In the genomic region with DNA sequence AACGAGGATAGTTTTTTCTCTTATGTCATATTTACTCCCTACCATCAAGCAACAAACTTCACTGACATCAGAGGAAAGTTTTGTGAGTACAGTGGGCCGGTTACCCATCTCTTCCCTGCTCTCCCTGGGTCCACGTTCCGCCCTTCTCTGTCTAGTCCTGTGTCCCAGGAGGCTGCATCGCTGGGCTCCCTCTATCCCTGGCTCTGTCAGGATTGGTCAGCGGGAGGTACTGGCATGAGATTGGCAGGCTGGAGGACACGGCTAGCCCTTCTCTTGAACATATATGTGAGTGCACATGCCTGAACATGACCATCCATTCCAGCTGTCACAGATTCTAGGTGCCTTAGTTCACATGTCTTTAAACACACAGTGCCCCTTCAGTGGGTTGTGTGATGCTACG, we compare ENCODE assay signal across 20 cellular contexts. TPM values are rescaled to one million over a fixed set of nuclear protein-coding genes. Genes with fewer than 3 reads are reported as not detected.
DNase-seq lines count a peak whose midpoint lies in the region; ATAC-seq, FAIRE-seq and TF ChIP-seq lines count a peak whose summit lies in the region.
"Had no signal": no experiment of that assay in that cellular context is flagged by ENCODE, and none has a peak within 500 bp of the region (broad histone marks: within the 10 kb centered on the region; RNA-seq: fewer than 3 reads in every experiment).

No MANE protein-coding gene starts in this region.

- no peak overlapping the region for H2BK5ac ChIP-seq in H1 (ENCODE audit: low read depth, low read length)

- no peak for TF ChIP-seq RAD21 in H1 (IDR thresholded peaks at IDR 0.05 in 1 of 2, conservative IDR thresholded peaks at IDR 0.05 in 1 of 2; ENCODE audit: low read depth in 2 of 2, low read length in 2 of 2)

- no peak overlapping the region for H2AK5ac ChIP-seq in H1 (ENCODE audit: low read depth, low read length)

- intact Hi-C loops in left ventricle myocardium inferior (cut with micrococcal nuclease) = no loop called here

- FAIRE-seq in H1 (lab: Jason Lieb, UNC) = no peak
- FAIRE-seq in HTR-8/SVneo (lab: Jason Lieb, UNC) = no peak
- FAIRE-seq: A549, D721Med, G401.6, GM12891, K562 had no signal

- H3K4me1 ChIP-seq in right atrium auricular region (no peaks in the 10 kb centered on the region), left ventricle myocardium inferior (no peaks in the 10 kb centered on the region), H1 (replicated peaks in 1 of 4; ENCODE audit: control insufficient read depth in 3 of 4, insufficient read depth in 4 of 4, low read length in 3 of 4) (no peaks in the 10 kb centered on the region)
- H3K4me1 ChIP-seq: A549, Caco-2, HAP-1 had no signal

- H3K27ac ChIP-seq in right atrium auricular region = no peak overlapping the region
- H3K27ac ChIP-seq in left ventricle myocardium inferior (replicated peaks) = no peak overlapping the region
- H3K27ac ChIP-seq in H1 (ENCODE audit: low read depth, low read length) = no peak overlapping the region
- H3K27ac ChIP-seq: 22Rv1, A549, C4-2B had no signal

- H3K9ac ChIP-seq in H1 (replicated peaks in 1 of 4; ENCODE audit: extremely low read depth in 1 of 4, low read depth in 3 of 4, low read length in 3 of 4) = no peak overlapping the region

- peak; percentile 38 for DNase-seq in right atrium auricular region (ENCODE audit: low spot score)
- DNase-seq in left ventricle myocardium inferior = no peak
- no peak for DNase-seq in H1 (ENCODE audit: low read depth in 1 of 2, low spot score in 2 of 2)
- peak; percentile 85 for DNase-seq in mesenteric fat pad (ENCODE audit: low spot score)
- DNase-seq in HTR-8/SVneo (ENCODE audit: insufficient read length, low spot score) = no peak
- DNase-seq: AML-193; Caco-2; CD4-positive, alpha-beta T cell; GOT3; IMR-90 had no signal

- H4K5ac ChIP-seq in H1 (ENCODE audit: insufficient read length, low read depth, low read length) = no peak overlapping the region

- H3K18ac ChIP-seq in H1 (ENCODE audit: extremely low read depth, low read length) = no peak overlapping the region

- H3K9me3 ChIP-seq in right atrium auricular region = peaks cover 0 to 9% of the 10 kb centered on the region in 2 donors
- H3K9me3 ChIP-seq in left ventricle myocardium inferior (replicated peaks) = peaks cover 22% of the 10 kb centered on the region
- H3K9me3 ChIP-seq in H1 (ENCODE audit: insufficient read depth in 2 of 2, low read depth in 1 of 2, low read length in 1 of 2) = no peaks in the 10 kb centered on the region; a peak in 1 of 4 replicates
- H3K9me3 ChIP-seq: HAP-1 had no signal

- no peaks in the 10 kb centered on the region for H3K79me2 ChIP-seq in H1 (ENCODE audit: control insufficient read depth in 1 of 2, insufficient read depth in 2 of 2, low read length in 2 of 2)

- H4K8ac ChIP-seq in H1 (ENCODE audit: extremely low read depth, insufficient read depth, low read length) = no peak overlapping the region; the same call in 1 of the 2 replicates

- CTCF ChIA-PET in H1 (lab: Charles Lee; ENCODE audit: partially characterized antibody) = interaction anchor here (0.8 to 1.4 kb wide), 5 partner anchors 11 to 316 kb away, joined by 3 to 5 read pairs (median 3); no protein-coding TSS in a partner anchor

- no peak overlapping the region for H3K4me2 ChIP-seq in H1 (ENCODE audit: insufficient read depth in 1 of 2, low read depth in 2 of 2, low read length in 2 of 2)
- H3K4me2 ChIP-seq: A549 had no signal

- H3K4ac ChIP-seq in H1 (replicated peaks; ENCODE audit: insufficient read length, low read depth, low read length) = no peak overlapping the region

- H3K27me3 ChIP-seq in right atrium auricular region (no peaks in the 10 kb centered on the region), left ventricle myocardium inferior (ENCODE audit: low read depth) (peaks cover 40% of the 10 kb centered on the region), H1 (replicated peaks in 1 of 4; ENCODE audit: control insufficient read depth in 3 of 4, extremely low read depth in 1 of 4, insufficient read depth in 3 of 4, low read length in 3 of 4) (no peaks in the 10 kb centered on the region; a peak in 1 of 7 replicates)

- H3K23me2 ChIP-seq in H1 (ENCODE audit: low read depth, low read length) = no peaks in the 10 kb centered on the region

- no peak overlapping the region for H4K91ac ChIP-seq in H1 (replicated peaks; ENCODE audit: insufficient read length, low read length)

- H2BK20ac ChIP-seq in H1 (ENCODE audit: low read length) = no peak overlapping the region

- H3K36me3 ChIP-seq in right atrium auricular region = no peaks in the 10 kb centered on the region
- H3K36me3 ChIP-seq in left ventricle myocardium inferior = no peaks in the 10 kb centered on the region
- H3K36me3 ChIP-seq in H1 (ENCODE audit: control insufficient read depth in 2 of 4, insufficient read depth in 4 of 4, low read length in 3 of 4) = no peaks in the 10 kb centered on the region
- H3K36me3 ChIP-seq: HAP-1 had no signal

- no peak overlapping the region for H3K4me3 ChIP-seq in right atrium auricular region
- H3K4me3 ChIP-seq in left ventricle myocardium inferior = no peak overlapping the region
- no peak overlapping the region for H3K4me3 ChIP-seq in H1 (ENCODE audit: extremely low read depth in 1 of 4, insufficient read depth in 2 of 4, low read depth in 3 of 4, low read length in 4 of 4)
- H3K4me3 ChIP-seq: A549, HAP-1, K562 had no signal

- no peaks in the 10 kb centered on the region for H3K79me1 ChIP-seq in H1 (ENCODE audit: low read depth, low read length)

- POLR2A ChIA-PET in H1 (lab: Charles Lee; ENCODE audit: partially characterized antibody) = no interaction called here

- H4K20me1 ChIP-seq in H1 (replicated peaks in 1 of 2; ENCODE audit: control insufficient read depth in 1 of 2, insufficient read depth in 2 of 2, low read length in 2 of 2) = no peaks in the 10 kb centered on the region

- no peak for TF ChIP-seq POLR2A in H1 (IDR thresholded peaks at IDR 0.05; ENCODE audit: control extremely low read depth in 1 of 2, low read depth in 2 of 2, low read length in 2 of 2)

- 87% methylated on average over 8 of the region's 8 CpGs; no CpG with 5 or more reads in 1 of the 2 experiments for WGBS in H1 (ENCODE audit: extremely low coverage in 1 of 2, insufficient coverage in 1 of 2, insufficient read length in 1 of 2, insufficient replicate concordance in 2 of 2, low coverage in 1 of 2, low lambda C conversion rate in 2 of 2, missing lambda C conversion rate in 1 of 2), 2 experiments

- no peak overlapping the region for H2BK15ac ChIP-seq in H1 (ENCODE audit: low read length)

- H2BK120ac ChIP-seq in H1 (replicated peaks; ENCODE audit: low read depth, low read length) = no peak overlapping the region

- H3K56ac ChIP-seq in H1 (replicated peaks; ENCODE audit: insufficient read length, low read depth, low read length) = no peak overlapping the region

- 0 out of 2 replicates have a peak overlapping the region, but pooled peaks have one; percentile 33 for H2AFZ ChIP-seq in H1 (ENCODE audit: low read length)

- no peak overlapping the region for H3K23ac ChIP-seq in H1 (ENCODE audit: insufficient read length)

- TF ChIP-seq CTCF in right atrium auricular region (IDR thresholded peaks at IDR 0.05) (no peak), left ventricle myocardium inferior (IDR thresholded peaks at IDR 0.05; ENCODE audit: borderline replicate concordance) (no peak), H1 (IDR thresholded peaks at IDR 0.05; ENCODE audit: control extremely low read depth in 1 of 3, insufficient read depth in 1 of 3, low read depth in 1 of 3, low read length in 3 of 3) (no peak)

- no peak overlapping the region for H3K14ac ChIP-seq in H1 (ENCODE audit: insufficient read length)

- no peak for TF ChIP-seq EP300 in H1 (IDR thresholded peaks at IDR 0.05; ENCODE audit: borderline replicate concordance in 1 of 2, low read depth in 2 of 2, low read length in 2 of 2)

- ATAC-seq in HG02759 (IDR thresholded peaks at IDR 0.05; ENCODE audit: unreplicated experiment) (no peak), HG03457 (IDR thresholded peaks at IDR 0.05; ENCODE audit: unreplicated experiment) (no peak)
- ATAC-seq: A549, K562 had no signal

- no peak overlapping the region for H2BK12ac ChIP-seq in H1 (ENCODE audit: low read depth, low read length)

TF ChIP-seq in H1, 55 proteins besides CTCF, POLR2A, EP300 and RAD21 (continues in another document):
- no peak for TF ChIP-seq CHD1 (IDR thresholded peaks at IDR 0.05; ENCODE audit: low read depth, low read length)
- no peak for TF ChIP-seq TBP (IDR thresholded peaks at IDR 0.05; ENCODE audit: low read depth, low read length)
- TF ChIP-seq, protein P1, sequence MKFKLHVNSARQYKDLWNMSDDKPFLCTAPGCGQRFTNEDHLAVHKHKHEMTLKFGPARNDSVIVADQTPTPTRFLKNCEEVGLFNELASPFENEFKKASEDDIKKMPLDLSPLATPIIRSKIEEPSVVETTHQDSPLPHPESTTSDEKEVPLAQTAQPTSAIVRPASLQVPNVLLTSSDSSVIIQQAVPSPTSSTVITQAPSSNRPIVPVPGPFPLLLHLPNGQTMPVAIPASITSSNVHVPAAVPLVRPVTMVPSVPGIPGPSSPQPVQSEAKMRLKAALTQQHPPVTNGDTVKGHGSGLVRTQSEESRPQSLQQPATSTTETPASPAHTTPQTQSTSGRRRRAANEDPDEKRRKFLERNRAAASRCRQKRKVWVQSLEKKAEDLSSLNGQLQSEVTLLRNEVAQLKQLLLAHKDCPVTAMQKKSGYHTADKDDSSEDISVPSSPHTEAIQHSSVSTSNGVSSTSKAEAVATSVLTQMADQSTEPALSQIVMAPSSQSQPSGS (IDR thresholded peaks at IDR 0.05; ENCODE audit: low read length) = no peak
- no peak for TF ChIP-seq SP1 (IDR thresholded peaks at IDR 0.05; ENCODE audit: low read depth, low read length)
- TF ChIP-seq TEAD4 (IDR thresholded peaks at IDR 0.05; ENCODE audit: low read depth, low read length) = no peak
- TF ChIP-seq RNF2 (IDR thresholded peaks at IDR 0.05; ENCODE audit: borderline replicate concordance, low read depth, low read length, missing control alignments, poor library complexity, severe bottlenecking) = no peak
- TF ChIP-seq BCL11A (IDR thresholded peaks at IDR 0.05; ENCODE audit: low read depth in 2 of 2, low read length in 2 of 2) = no peak
- TF ChIP-seq GABPA (IDR thresholded peaks at IDR 0.05; ENCODE audit: borderline replicate concordance, insufficient read depth, low read length) = no peak
- no peak for TF ChIP-seq RBBP5 (IDR thresholded peaks at IDR 0.05; ENCODE audit: borderline replicate concordance, low read depth, low read length)

RNA-seq across cellular contexts. Expression of gene TMEM181, which starts 30.3 kb away (rescaled TPM):
- total RNA-seq in right atrium auricular region (10 to 100 TPM; 13.9 to 14.4 TPM), left ventricle myocardium inferior (8.8 TPM), mesenteric fat pad (27.3 TPM)
- total RNA-seq in H1 (2021; fragmentation: NEBNext Ultra II Directional; extraction: Animal tissue kit (Norgen Biotek cat#: 25700)) = 18.2 and 19.0 TPM in 2 replicates
- polyA plus RNA-seq in H1 (2011; rRNA removed) = 7.3 and 8.6 TPM in 2 replicates
- polyA plus RNA-seq in H1 (2011; cell fraction: cytosol; rRNA removed) = 11.3 TPM
- polyA plus RNA-seq in H1 (2011; cell fraction: nucleus; rRNA removed) = 10.5 TPM
- 9.2 to 13.3 TPM (median 11.6 TPM) in 4 replicates for polyA plus RNA-seq in H1 (2012, experiment 1 of 2)
- 1.0 TPM for polyA plus RNA-seq in H1 (2012, experiment 2 of 2)
- 13.3 TPM for polyA plus RNA-seq in H1 (2013, experiment 1 of 2)
- 13.7 TPM for polyA plus RNA-seq in H1 (2013, experiment 2 of 2)
- polyA minus RNA-seq in H1 (2011; rRNA and poly(A)+ RNA removed) = 15.0 and 16.7 TPM in 2 replicates
- 9.5 TPM for polyA minus RNA-seq in H1 (2011; cell fraction: cytosol; rRNA and poly(A)+ RNA removed)
- polyA minus RNA-seq in H1 (2011; cell fraction: nucleus; rRNA and poly(A)+ RNA removed) = 15.6 TPM

Comparison
In these comparisons a context has a peak if more than half of its experiments do, and no peak if none do; other contexts are left out.
1. DNase-seq: peak in right atrium auricular region (single experiment) and mesenteric fat pad (single experiment); none in left ventricle myocardium inferior (single experiment), H1 (0 of 2) and HTR-8/SVneo (single experiment).